15 cellular contexts compared by ENCODE assay signal in the genomic region with DNA sequence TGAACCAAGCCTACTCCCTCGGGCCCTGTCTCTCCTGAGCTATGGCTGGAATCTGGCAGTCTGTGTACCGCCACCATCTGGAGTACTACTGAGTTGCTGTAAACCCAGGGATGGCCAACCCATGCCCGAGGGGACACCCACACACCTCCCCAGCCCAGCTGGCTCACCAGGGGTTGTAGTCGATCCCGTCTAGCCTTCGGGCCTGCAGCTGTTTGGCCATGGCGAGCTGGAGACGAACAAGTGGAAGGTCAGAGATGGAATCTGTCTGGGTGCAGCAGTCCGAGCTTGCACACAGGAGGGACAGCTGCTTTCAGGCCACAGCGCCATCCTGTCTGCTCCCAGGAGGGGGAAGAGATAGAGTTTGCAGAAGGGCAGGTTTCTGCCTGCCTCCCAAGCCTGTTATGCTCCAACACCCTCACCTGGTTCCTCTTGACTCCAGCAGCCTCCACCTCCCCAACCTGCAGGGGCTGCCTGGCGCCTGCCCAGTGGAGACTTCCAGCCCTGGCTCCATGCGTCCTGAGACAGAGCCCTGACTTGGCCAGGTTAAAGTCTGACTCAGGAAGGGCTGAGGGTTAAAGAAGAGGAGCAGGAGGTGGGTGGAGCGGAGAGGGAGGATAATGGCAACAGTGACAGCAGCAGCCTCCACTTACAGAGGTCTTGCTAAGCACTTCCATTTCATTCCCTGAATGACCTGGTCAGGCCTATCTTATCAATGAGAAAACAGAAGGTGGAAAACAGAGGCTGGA. TPM values are rescaled to one million over a fixed set of nuclear protein-coding genes. Genes with fewer than 3 reads are reported as not detected.
DNase-seq lines count a peak whose midpoint lies in the region; ATAC-seq, FAIRE-seq and TF ChIP-seq lines count a peak whose summit lies in the region.
"Had no signal": no experiment of that assay in that cellular context is flagged by ENCODE, and none has a peak within 500 bp of the region (broad histone marks: within the 10 kb centered on the region; RNA-seq: fewer than 3 reads in every experiment).

No MANE protein-coding gene starts in this region.

- peaks cover 19% of the 10 kb centered on the region for H3K79me2 ChIP-seq in HepG2 (ENCODE audit: insufficient read depth, low read length)
- H3K79me2 ChIP-seq in Karpas-422 (ENCODE audit: low read length) = peaks cover 19% of the 10 kb centered on the region

- H3K9me3 ChIP-seq in BE2C (no peaks in the 10 kb centered on the region; the same call in 1 of the 2 replicates), HepG2 (ENCODE audit: low read length) (no peaks in the 10 kb centered on the region), Karpas-422 (ENCODE audit: low read length) (no peaks in the 10 kb centered on the region; the same call in 1 of the 2 replicates), small intestine (ENCODE audit: control insufficient read depth, low read depth) (no peaks in the 10 kb centered on the region)

- FAIRE-seq in HepG2 (lab: Jason Lieb, UNC) = peak; percentile 69
- no peak for FAIRE-seq in small intestine (lab: Jason Lieb, UNC)
- FAIRE-seq: endometrium had no signal

- CTCF ChIA-PET in WTC11 (lab: Charles Lee) (interaction anchor here (0.6 to 1.8 kb wide), 13 partner anchors 15 to 121 kb away, joined by 3 to 9 read pairs (median 3); partner anchors contain the start of genes ENDOG, SPOUT1 and ZDHHC12), HepG2 (lab: Yijun Ruan, JAX; ENCODE audit: low intra/inter-chr PET ratio, low total read pairs) (no interaction called here)
- CTCF ChIA-PET in activated naive CD4-positive, alpha-beta T cell treated with anti-CD3 and anti-CD28 coated beads for 36 hours (lab: Charles Lee) = interaction anchor here (0.7 to 1.8 kb wide), 2 partner anchors 26 to 83 kb away, joined by 3 to 11 read pairs; no protein-coding TSS in a partner anchor

- no peaks in the 10 kb centered on the region for H3K27me3 ChIP-seq in BE2C
- H3K27me3 ChIP-seq in HepG2 (ENCODE audit: control insufficient read depth in 1 of 2, insufficient read depth in 2 of 2, low read length in 2 of 2) = no peaks in the 10 kb centered on the region
- no peaks in the 10 kb centered on the region for H3K27me3 ChIP-seq in Karpas-422 (ENCODE audit: low read length)
- no peaks in the 10 kb centered on the region for H3K27me3 ChIP-seq in small intestine (ENCODE audit: control insufficient read depth in 2 of 2, insufficient read depth in 2 of 2, low read length in 2 of 2)

- WGBS in HepG2 (ENCODE audit: low lambda C conversion rate) = 58% methylated on average over 11 of the region's 13 CpGs
- WGBS in small intestine, 3 donors = 76 to 83% (median 80%) methylated on average over 12 to 13 of the region's 13 CpGs

- no TSS peak for BruUV-seq in HepG2 (replicated peaks; lab: Mats Ljungman, UMichigan)

- TF ChIP-seq EP300 in HepG2 (IDR thresholded peaks at IDR 0.05; ENCODE audit: low read depth in 2 of 2, low read length in 2 of 2) (no peak), HepG2 (CRISPR knock-in tag; IDR thresholded peaks at IDR 0.05; ENCODE audit: borderline replicate concordance) (no peak)

- peaks cover 14% of the 10 kb centered on the region for H3K9me3 Mint-ChIP-seq in WTC11
- peaks cover 3% of the 10 kb centered on the region for H3K9me3 Mint-ChIP-seq in activated naive CD4-positive, alpha-beta T cell treated with anti-CD3 and anti-CD28 coated beads for 36 hours

- no peak overlapping the region for H3K4me3 ChIP-seq in BE2C (ENCODE audit: low read depth, low read length)
- H3K4me3 ChIP-seq in HepG2 (replicated peaks in 1 of 3; ENCODE audit: insufficient read depth in 1 of 3, low read depth in 2 of 3, low read length in 3 of 3) = no peak overlapping the region; a peak in 1 of 6 replicates
- H3K4me3 ChIP-seq in Karpas-422 (ENCODE audit: low read length) = no peak overlapping the region
- no peak overlapping the region for H3K4me3 ChIP-seq in small intestine (ENCODE audit: low read depth in 1 of 2, low read length in 2 of 2)
- H3K4me3 ChIP-seq: GM23248, left ventricle myocardium inferior had no signal

- peaks cover 25% of the 10 kb centered on the region for H3K36me3 Mint-ChIP-seq in WTC11
- H3K36me3 Mint-ChIP-seq in activated naive CD4-positive, alpha-beta T cell treated with anti-CD3 and anti-CD28 coated beads for 36 hours (ENCODE audit: low read depth) = peaks cover 4% of the 10 kb centered on the region

- peaks cover 16% of the 10 kb centered on the region for H3K4me1 ChIP-seq in BE2C
- peaks cover 66% of the 10 kb centered on the region for H3K4me1 ChIP-seq in HepG2 (ENCODE audit: insufficient read depth, low read length)
- no peaks in the 10 kb centered on the region for H3K4me1 ChIP-seq in Karpas-422 (ENCODE audit: low read length)
- H3K4me1 ChIP-seq in small intestine (ENCODE audit: control insufficient read depth in 2 of 2, insufficient read depth in 1 of 2, low read depth in 1 of 2, low read length in 1 of 2) = no peaks in the 10 kb centered on the region
- H3K4me1 ChIP-seq: left ventricle myocardium inferior had no signal

- TF ChIP-seq CTCF in BE2C (IDR thresholded peaks at IDR 0.05; ENCODE audit: low read depth, low read length) (peak; percentile 59), WTC11 (IDR thresholded peaks at IDR 0.05) (no peak), HepG2 (CRISPR knock-in tag; IDR thresholded peaks at IDR 0.05) (peak; percentile 43)

- peak; percentile 92 for ATAC-seq in WTC11
- ATAC-seq in HepG2 = peak; percentile 87
- ATAC-seq in GM21367 (IDR thresholded peaks at IDR 0.05; ENCODE audit: unreplicated experiment) = no peak

- H3K27ac ChIP-seq in HepG2 (ENCODE audit: extremely low read length, insufficient read depth, low read length) = peak overlapping the region; percentile 55
- no peak overlapping the region for H3K27ac ChIP-seq in Karpas-422 (ENCODE audit: low read length)
- H3K27ac ChIP-seq in small intestine (ENCODE audit: low read depth in 1 of 2, low read length in 1 of 2) = no peak overlapping the region
- H3K27ac ChIP-seq: C4-2B, GM23248, left ventricle myocardium inferior had no signal

- peak overlapping the region; percentile 87 for H3K27ac Mint-ChIP-seq in WTC11
- no peak overlapping the region for H3K27ac Mint-ChIP-seq in activated naive CD4-positive, alpha-beta T cell treated with anti-CD3 and anti-CD28 coated beads for 36 hours
- H3K27ac Mint-ChIP-seq: stimulated activated naive CD8-positive, alpha-beta T cell treated with anti-CD3 and anti-CD28 coated beads, Interleukin-15, Interleukin-2, amounts not matched to agents 100 ng/mL and 50 ng/mL, for 24 hours had no signal

- 0 out of 2 replicates have a peak, but pooled peaks have one; percentile 17 for TF ChIP-seq RAD21 in HepG2 (CRISPR knock-in tag; IDR thresholded peaks at IDR 0.05)

- H3K4me1 Mint-ChIP-seq in WTC11 = no peaks in the 10 kb centered on the region
- H3K4me1 Mint-ChIP-seq in activated naive CD4-positive, alpha-beta T cell treated with anti-CD3 and anti-CD28 coated beads for 36 hours (ENCODE audit: low read depth) = no peaks in the 10 kb centered on the region

- peaks cover 28% of the 10 kb centered on the region for H3K36me3 ChIP-seq in BE2C
- peaks cover 0 to 13% of the 10 kb centered on the region in 2 experiments for H3K36me3 ChIP-seq in HepG2 (replicated peaks in 1 of 2; ENCODE audit: control insufficient read depth in 1 of 2, insufficient read depth in 2 of 2, low read length in 2 of 2)
- no peaks in the 10 kb centered on the region for H3K36me3 ChIP-seq in Karpas-422 (ENCODE audit: insufficient read depth, low read length)
- no peaks in the 10 kb centered on the region for H3K36me3 ChIP-seq in small intestine (ENCODE audit: control insufficient read depth in 2 of 2, insufficient read depth in 2 of 2, low read length in 2 of 2)

- H3K9me2 ChIP-seq in Karpas-422 (replicated peaks; ENCODE audit: insufficient read depth, low read length) = no peaks in the 10 kb centered on the region

- POLR2A ChIA-PET in WTC11 (lab: Charles Lee) (interaction anchor here (1.3 kb wide), 1 partner anchor 16 kb away, joined by 6 read pairs; the partner anchor contains the start of gene SPOUT1), HepG2 (lab: Yijun Ruan, JAX) (interaction anchor here (0.7 to 2.5 kb wide), 4 partner anchors 16 to 30 kb away, joined by 3 to 12 read pairs (median 9); partner anchors contain the start of genes ENDOG and SPOUT1)

- TF ChIP-seq POLR2A in HepG2 (IDR thresholded peaks at IDR 0.05; ENCODE audit: insufficient read depth in 1 of 2, low read depth in 2 of 2, low read length in 2 of 2) = no peak

- H2AFZ ChIP-seq in HepG2 (ENCODE audit: low read length) = no peak overlapping the region
- H2AFZ ChIP-seq in Karpas-422 (ENCODE audit: low read length) = no peak overlapping the region
- H2AFZ ChIP-seq: GM23248 had no signal

- peak; percentile 91 for DNase-seq in BE2C
- DNase-seq in NCI-H1105 treated with DMSO at 0.1 percent for 48 hours (lab: John Stamatoyannopoulos, UW) = peak; percentile 91
- DNase-seq in WTC11 (ENCODE audit: low spot score) = peak; percentile 45
- peak; percentile 50 for DNase-seq in HepG2 (ENCODE audit: low spot score)
- no peak for DNase-seq in Karpas-422
- no peak for DNase-seq in small intestine
- DNase-seq in activated naive CD4-positive, alpha-beta T cell treated with anti-CD3 and anti-CD28 coated beads for 36 hours = no peak
- DNase-seq: activated naive CD4-positive, alpha-beta T cell treated with Interleukin-2 at 50 U/mL for 16 hours; GM23248; left ventricle myocardium inferior; NCI-H226 had no signal

- H3K4me3 Mint-ChIP-seq in WTC11 = no peak overlapping the region
- H3K4me3 Mint-ChIP-seq in activated naive CD4-positive, alpha-beta T cell treated with anti-CD3 and anti-CD28 coated beads for 36 hours = no peak overlapping the region
- H3K4me3 Mint-ChIP-seq: stimulated activated naive CD8-positive, alpha-beta T cell treated with anti-CD3 and anti-CD28 coated beads, Interleukin-15, Interleukin-2, amounts not matched to agents 100 ng/mL and 50 ng/mL, for 24 hours had no signal

- intact Hi-C loops in HepG2 (cut with micrococcal nuclease; ENCODE audit: unreplicated experiment) = no loop called here
- intact Hi-C loops in activated naive CD4-positive, alpha-beta T cell treated with anti-CD3 and anti-CD28 coated beads for 36 hours (cut with micrococcal nuclease) = no loop called here

- H3K9ac ChIP-seq in HepG2 (ENCODE audit: insufficient read depth, low read depth, low read length) (0 out of 2 replicates have a peak overlapping the region, but pooled peaks have one; percentile 6), Karpas-422 (ENCODE audit: low read length) (no peak overlapping the region)
- H3K9ac ChIP-seq: GM23248 had no signal

- H4K20me1 ChIP-seq in HepG2 (ENCODE audit: insufficient read depth, low read length) (peaks cover 10% of the 10 kb centered on the region; the same call in 1 of the 2 replicates), Karpas-422 (ENCODE audit: insufficient read depth, low read depth, low read length) (no peaks in the 10 kb centered on the region)

- in situ Hi-C loops in HepG2 (cut with HindIII; ENCODE audit: extremely low pct_ligation_motif_present, low pct_unique_long_range_greater_than_20kb) = no loop called here

- H3K4me2 ChIP-seq in HepG2 (ENCODE audit: low read depth, low read length) = peak overlapping the region; percentile 40
- no peak overlapping the region for H3K4me2 ChIP-seq in Karpas-422 (ENCODE audit: low read depth, low read length, poor library complexity, severe bottlenecking)

- H3K27me3 Mint-ChIP-seq in WTC11 (ENCODE audit: low read depth) = no peaks in the 10 kb centered on the region
- no peaks in the 10 kb centered on the region for H3K27me3 Mint-ChIP-seq in activated naive CD4-positive, alpha-beta T cell treated with anti-CD3 and anti-CD28 coated beads for 36 hours (ENCODE audit: low read depth)
- H3K27me3 Mint-ChIP-seq: stimulated activated naive CD8-positive, alpha-beta T cell treated with anti-CD3 and anti-CD28 coated beads, Interleukin-15, Interleukin-2, amounts not matched to agents 100 ng/mL and 50 ng/mL, for 24 hours had no signal

RNA-seq across cellular contexts. Expression of gene SPOUT1, which starts 15.8 kb away (rescaled TPM):
- 108 TPM for polyA plus RNA-seq in BE2C (2012; ENCODE audit: insufficient read depth, insufficient read length, low read depth)
- total RNA-seq in WTC11 (2021) (76.8 to 79.3 TPM (median 77.5 TPM) in 3 replicates), HepG2 (2016; rRNA removed; fragmentation: Illumina TruSeq; extraction: Trizol) (39.0 and 39.7 TPM in 2 replicates)
- 23.3 and 28.0 TPM in 2 replicates for total RNA-seq in HepG2 (2016; cell fraction: cytosol; rRNA removed; fragmentation: Illumina TruSeq; extraction: Trizol; ENCODE audit: low read depth)
- total RNA-seq in HepG2 (2016; cell fraction: insoluble cytoplasmic fraction; rRNA removed; fragmentation: Illumina TruSeq; extraction: Trizol) = 32.9 and 42.5 TPM in 2 replicates
- total RNA-seq in HepG2 (2016; cell fraction: membrane; rRNA removed; fragmentation: Illumina TruSeq; extraction: Trizol) = 13.5 and 14.0 TPM in 2 replicates
- total RNA-seq in HepG2 (2016; cell fraction: nucleus; rRNA removed; fragmentation: Illumina TruSeq; extraction: Trizol) = 19.1 and 26.6 TPM in 2 replicates
- polyA plus RNA-seq in HepG2 (2011; rRNA removed) (45.8 and 56.5 TPM in 2 replicates), small intestine (10 to 100 TPM; 21.0 to 25.1 (median 22.8) TPM)
- 13.7 and 19.1 TPM in 2 replicates for polyA plus RNA-seq in HepG2 (2011; cell fraction: cytosol; rRNA removed)
- polyA plus RNA-seq in HepG2 (2011; cell fraction: nucleus; rRNA removed) = 341 and 371 TPM in 2 replicates
- polyA plus RNA-seq in HepG2 (2012) = 21.0 and 38.5 TPM in 2 replicates
- polyA plus RNA-seq in HepG2 (2016; cell fraction: cytosol; fragmentation: Illumina TruSeq; extraction: Trizol; ENCODE audit: low read depth) = 6.7 and 8.9 TPM in 2 replicates
- polyA plus RNA-seq in HepG2 (2016; cell fraction: insoluble cytoplasmic fraction; fragmentation: Illumina TruSeq; extraction: Trizol; ENCODE audit: low read depth) = 46.4 and 46.6 TPM in 2 replicates
- 11.8 and 11.9 TPM in 2 replicates for polyA plus RNA-seq in HepG2 (2016; cell fraction: membrane; fragmentation: Illumina TruSeq; extraction: Trizol; ENCODE audit: low read depth)
- 77.1 and 80.1 TPM in 2 replicates for polyA plus RNA-seq in HepG2 (2016; cell fraction: nucleus; fragmentation: Illumina TruSeq; extraction: Trizol; ENCODE audit: insufficient read depth, low read depth)
- 84.6 and 145 TPM in 2 replicates for polyA minus RNA-seq in HepG2 (2011; rRNA and poly(A)+ RNA removed; ENCODE audit: low replicate concordance)
- 7.4 and 11.6 TPM in 2 replicates for polyA minus RNA-seq in HepG2 (2011; cell fraction: cytosol; rRNA and poly(A)+ RNA removed)
- 24.6 and 26.2 TPM in 2 replicates for polyA minus RNA-seq in HepG2 (2011; cell fraction: nucleus; rRNA and poly(A)+ RNA removed)
- total RNA-seq in Karpas-422 (2014; rRNA removed; shearing (Covaris generic); ENCODE audit: low replicate concordance) = 28.6 and 42.5 TPM in 2 replicates
- total RNA-seq in activated naive CD4-positive, alpha-beta T cell treated with anti-CD3 and anti-CD28 coated beads for 36 hours = 10 to 100 TPM; 72.9 to 82.3 TPM

RNA-seq across cellular contexts. Expression of gene ENDOG, which starts 27.1 kb away (rescaled TPM):
- 7.9 TPM for polyA plus RNA-seq in BE2C (2012; ENCODE audit: insufficient read depth, insufficient read length, low read depth)
- total RNA-seq in WTC11 (2021) (25.8 to 28.7 TPM (median 25.8 TPM) in 3 replicates), HepG2 (2016; rRNA removed; fragmentation: Illumina TruSeq; extraction: Trizol) (26.3 and 28.7 TPM in 2 replicates)
- total RNA-seq in HepG2 (2016; cell fraction: cytosol; rRNA removed; fragmentation: Illumina TruSeq; extraction: Trizol; ENCODE audit: low read depth) = 6.7 and 7.2 TPM in 2 replicates
- 27.5 and 28.8 TPM in 2 replicates for total RNA-seq in HepG2 (2016; cell fraction: insoluble cytoplasmic fraction; rRNA removed; fragmentation: Illumina TruSeq; extraction: Trizol)
- total RNA-seq in HepG2 (2016; cell fraction: membrane; rRNA removed; fragmentation: Illumina TruSeq; extraction: Trizol) = 10.8 and 11.3 TPM in 2 replicates
- total RNA-seq in HepG2 (2016; cell fraction: nucleus; rRNA removed; fragmentation: Illumina TruSeq; extraction: Trizol) = 7.2 and 8.7 TPM in 2 replicates
- polyA plus RNA-seq in HepG2 (2011; rRNA removed) (28.8 and 31.5 TPM in 2 replicates), small intestine (10 to 100 TPM; 34.8 to 79.6 (median 79.4) TPM)
- polyA plus RNA-seq in HepG2 (2011; cell fraction: cytosol; rRNA removed) = 27.0 and 54.5 TPM in 2 replicates
- polyA plus RNA-seq in HepG2 (2011; cell fraction: nucleus; rRNA removed) = 24.4 and 27.0 TPM in 2 replicates
- 8.6 and 10.1 TPM in 2 replicates for polyA plus RNA-seq in HepG2 (2012)
- polyA plus RNA-seq in HepG2 (2016; cell fraction: cytosol; fragmentation: Illumina TruSeq; extraction: Trizol; ENCODE audit: low read depth) = 6.3 and 7.3 TPM in 2 replicates
- 25.1 and 28.1 TPM in 2 replicates for polyA plus RNA-seq in HepG2 (2016; cell fraction: insoluble cytoplasmic fraction; fragmentation: Illumina TruSeq; extraction: Trizol; ENCODE audit: low read depth)
- polyA plus RNA-seq in HepG2 (2016; cell fraction: membrane; fragmentation: Illumina TruSeq; extraction: Trizol; ENCODE audit: low read depth) = 8.7 and 9.3 TPM in 2 replicates
- polyA plus RNA-seq in HepG2 (2016; cell fraction: nucleus; fragmentation: Illumina TruSeq; extraction: Trizol; ENCODE audit: insufficient read depth, low read depth) = 15.7 and 17.2 TPM in 2 replicates
- 33.6 and 37.4 TPM in 2 replicates for polyA minus RNA-seq in HepG2 (2011; rRNA and poly(A)+ RNA removed; ENCODE audit: low replicate concordance)
- polyA minus RNA-seq in HepG2 (2011; cell fraction: cytosol; rRNA and poly(A)+ RNA removed) = 12.2 and 15.3 TPM in 2 replicates
- polyA minus RNA-seq in HepG2 (2011; cell fraction: nucleus; rRNA and poly(A)+ RNA removed) = 4.6 and 5.7 TPM in 2 replicates
- 17.6 and 60.4 TPM in 2 replicates for total RNA-seq in Karpas-422 (2014; rRNA removed; shearing (Covaris generic); ENCODE audit: low replicate concordance)
- total RNA-seq in activated naive CD4-positive, alpha-beta T cell treated with anti-CD3 and anti-CD28 coated beads for 36 hours = 10 to 100 TPM in 1 of 2 experiments, 1 to 10 TPM in 1; 9.9 to 10.3 TPM

RNA-seq across cellular contexts. Expression of gene KYAT1, which starts 36.4 kb away (rescaled TPM):
- 9.9 TPM for polyA plus RNA-seq in BE2C (2012; ENCODE audit: insufficient read depth, insufficient read length, low read depth)
- total RNA-seq in WTC11 (2021) = 31.4 to 34.1 TPM (median 33.0 TPM) in 3 replicates
- total RNA-seq in HepG2 (2016; rRNA removed; fragmentation: Illumina TruSeq; extraction: Trizol) = 5.6 and 9.2 TPM in 2 replicates
- total RNA-seq in HepG2 (2016; cell fraction: cytosol; rRNA removed; fragmentation: Illumina TruSeq; extraction: Trizol; ENCODE audit: low read depth) = 2.0 and 2.8 TPM in 2 replicates
- total RNA-seq in HepG2 (2016; cell fraction: insoluble cytoplasmic fraction; rRNA removed; fragmentation: Illumina TruSeq; extraction: Trizol) = 6.1 and 10.3 TPM in 2 replicates
- 3.5 and 4.0 TPM in 2 replicates for total RNA-seq in HepG2 (2016; cell fraction: membrane; rRNA removed; fragmentation: Illumina TruSeq; extraction: Trizol)
- 13.5 and 14.4 TPM in 2 replicates for total RNA-seq in HepG2 (2016; cell fraction: nucleus; rRNA removed; fragmentation: Illumina TruSeq; extraction: Trizol)
- polyA plus RNA-seq in HepG2 (2011; rRNA removed) = 46.5 and 58.4 TPM in 2 replicates
- 22.3 and 28.7 TPM in 2 replicates for polyA plus RNA-seq in HepG2 (2011; cell fraction: cytosol; rRNA removed)
- polyA plus RNA-seq in HepG2 (2011; cell fraction: nucleus; rRNA removed) = 274 and 317 TPM in 2 replicates
- 22.3 and 32.9 TPM in 2 replicates for polyA plus RNA-seq in HepG2 (2012)
- 1.4 and 1.9 TPM in 2 replicates for polyA plus RNA-seq in HepG2 (2016; cell fraction: cytosol; fragmentation: Illumina TruSeq; extraction: Trizol; ENCODE audit: low read depth)
- polyA plus RNA-seq in HepG2 (2016; cell fraction: insoluble cytoplasmic fraction; fragmentation: Illumina TruSeq; extraction: Trizol; ENCODE audit: low read depth) = 4.9 and 6.1 TPM in 2 replicates
- 1.7 and 2.4 TPM in 2 replicates for polyA plus RNA-seq in HepG2 (2016; cell fraction: membrane; fragmentation: Illumina TruSeq; extraction: Trizol; ENCODE audit: low read depth)
- 34.5 and 36.6 TPM in 2 replicates for polyA plus RNA-seq in HepG2 (2016; cell fraction: nucleus; fragmentation: Illumina TruSeq; extraction: Trizol; ENCODE audit: insufficient read depth, low read depth)
- 38.2 and 47.2 TPM in 2 replicates for polyA minus RNA-seq in HepG2 (2011; rRNA and poly(A)+ RNA removed; ENCODE audit: low replicate concordance)
- polyA minus RNA-seq in HepG2 (2011; cell fraction: cytosol; rRNA and poly(A)+ RNA removed) = 9.3 and 15.4 TPM in 2 replicates
- polyA minus RNA-seq in HepG2 (2011; cell fraction: nucleus; rRNA and poly(A)+ RNA removed) = 48.0 and 50.7 TPM in 2 replicates
- total RNA-seq in Karpas-422 (2014; rRNA removed; shearing (Covaris generic); ENCODE audit: low replicate concordance) = 26.8 and 31.3 TPM in 2 replicates
- polyA plus RNA-seq in small intestine = 1 to 10 TPM; 4.1 to 5.6 (median 4.9) TPM
- total RNA-seq in activated naive CD4-positive, alpha-beta T cell treated with anti-CD3 and anti-CD28 coated beads for 36 hours = 10 to 100 TPM; 29.6 to 33.6 TPM

RNA-seq across cellular contexts. Expression of gene LRRC8A, which starts 36.6 kb away (rescaled TPM):
- 66.4 TPM for polyA plus RNA-seq in BE2C (2012; ENCODE audit: insufficient read depth, insufficient read length, low read depth)
- 63.8 to 83.5 TPM (median 64.5 TPM) in 3 replicates for total RNA-seq in WTC11 (2021)
- 10.0 and 16.1 TPM in 2 replicates for total RNA-seq in HepG2 (2016; rRNA removed; fragmentation: Illumina TruSeq; extraction: Trizol)
- total RNA-seq in HepG2 (2016; cell fraction: cytosol; rRNA removed; fragmentation: Illumina TruSeq; extraction: Trizol; ENCODE audit: low read depth) = 3.1 and 3.7 TPM in 2 replicates
- total RNA-seq in HepG2 (2016; cell fraction: insoluble cytoplasmic fraction; rRNA removed; fragmentation: Illumina TruSeq; extraction: Trizol) = 8.4 and 15.9 TPM in 2 replicates
- total RNA-seq in HepG2 (2016; cell fraction: membrane; rRNA removed; fragmentation: Illumina TruSeq; extraction: Trizol) = 12.4 and 13.1 TPM in 2 replicates
- total RNA-seq in HepG2 (2016; cell fraction: nucleus; rRNA removed; fragmentation: Illumina TruSeq; extraction: Trizol) = 13.9 and 14.0 TPM in 2 replicates
- 40.6 and 44.8 TPM in 2 replicates for polyA plus RNA-seq in HepG2 (2011; rRNA removed)
- 38.4 and 46.2 TPM in 2 replicates for polyA plus RNA-seq in HepG2 (2011; cell fraction: cytosol; rRNA removed)
- polyA plus RNA-seq in HepG2 (2011; cell fraction: nucleus; rRNA removed) = 29.0 and 30.1 TPM in 2 replicates
- polyA plus RNA-seq in HepG2 (2012) = 15.7 and 19.9 TPM in 2 replicates
- 2.4 and 2.7 TPM in 2 replicates for polyA plus RNA-seq in HepG2 (2016; cell fraction: cytosol; fragmentation: Illumina TruSeq; extraction: Trizol; ENCODE audit: low read depth)
- 9.1 and 10.7 TPM in 2 replicates for polyA plus RNA-seq in HepG2 (2016; cell fraction: insoluble cytoplasmic fraction; fragmentation: Illumina TruSeq; extraction: Trizol; ENCODE audit: low read depth)
- polyA plus RNA-seq in HepG2 (2016; cell fraction: membrane; fragmentation: Illumina TruSeq; extraction: Trizol; ENCODE audit: low read depth) = 9.0 and 9.9 TPM in 2 replicates
- 19.9 and 20.5 TPM in 2 replicates for polyA plus RNA-seq in HepG2 (2016; cell fraction: nucleus; fragmentation: Illumina TruSeq; extraction: Trizol; ENCODE audit: insufficient read depth, low read depth)
- polyA minus RNA-seq in HepG2 (2011; rRNA and poly(A)+ RNA removed; ENCODE audit: low replicate concordance) = 77.3 and 88.9 TPM in 2 replicates
- 24.8 and 26.8 TPM in 2 replicates for polyA minus RNA-seq in HepG2 (2011; cell fraction: cytosol; rRNA and poly(A)+ RNA removed)
- polyA minus RNA-seq in HepG2 (2011; cell fraction: nucleus; rRNA and poly(A)+ RNA removed) = 14.4 TPM in 2 replicates
- total RNA-seq in Karpas-422 (2014; rRNA removed; shearing (Covaris generic); ENCODE audit: low replicate concordance) = 6.3 and 7.8 TPM in 2 replicates
- polyA plus RNA-seq in small intestine = 10 to 100 TPM in 1 of 3 donors, 1 to 10 TPM in 2; 4.1 to 28.4 (median 5.6) TPM
- 10 to 100 TPM; 13.1 to 13.2 TPM for total RNA-seq in activated naive CD4-positive, alpha-beta T cell treated with anti-CD3 and anti-CD28 coated beads for 36 hours

RNA-seq across cellular contexts. Expression of gene TBC1D13, which starts 58.3 kb away (rescaled TPM):
- polyA plus RNA-seq in BE2C (2012; ENCODE audit: insufficient read depth, insufficient read length, low read depth) = 34.1 TPM
- total RNA-seq in WTC11 (2021) (20.8 to 23.2 TPM (median 21.6 TPM) in 3 replicates), HepG2 (2016; rRNA removed; fragmentation: Illumina TruSeq; extraction: Trizol) (17.9 and 18.4 TPM in 2 replicates)
- 4.5 and 4.6 TPM in 2 replicates for total RNA-seq in HepG2 (2016; cell fraction: cytosol; rRNA removed; fragmentation: Illumina TruSeq; extraction: Trizol; ENCODE audit: low read depth)
- 14.1 and 19.9 TPM in 2 replicates for total RNA-seq in HepG2 (2016; cell fraction: insoluble cytoplasmic fraction; rRNA removed; fragmentation: Illumina TruSeq; extraction: Trizol)
- total RNA-seq in HepG2 (2016; cell fraction: membrane; rRNA removed; fragmentation: Illumina TruSeq; extraction: Trizol) = 16.9 and 17.6 TPM in 2 replicates
- 10.2 and 11.5 TPM in 2 replicates for total RNA-seq in HepG2 (2016; cell fraction: nucleus; rRNA removed; fragmentation: Illumina TruSeq; extraction: Trizol)
- polyA plus RNA-seq in HepG2 (2011; rRNA removed) (18.6 and 19.7 TPM in 2 replicates), small intestine (10 to 100 TPM; 16.2 to 30.2 (median 17.8) TPM)
- polyA plus RNA-seq in HepG2 (2011; cell fraction: cytosol; rRNA removed) = 10.4 and 11.9 TPM in 2 replicates
- polyA plus RNA-seq in HepG2 (2011; cell fraction: nucleus; rRNA removed) = 17.0 and 19.7 TPM in 2 replicates
- 12.5 and 15.0 TPM in 2 replicates for polyA plus RNA-seq in HepG2 (2012)
- 4.3 and 4.4 TPM in 2 replicates for polyA plus RNA-seq in HepG2 (2016; cell fraction: cytosol; fragmentation: Illumina TruSeq; extraction: Trizol; ENCODE audit: low read depth)
- 18.1 and 21.0 TPM in 2 replicates for polyA plus RNA-seq in HepG2 (2016; cell fraction: insoluble cytoplasmic fraction; fragmentation: Illumina TruSeq; extraction: Trizol; ENCODE audit: low read depth)
- 14.5 and 15.5 TPM in 2 replicates for polyA plus RNA-seq in HepG2 (2016; cell fraction: membrane; fragmentation: Illumina TruSeq; extraction: Trizol; ENCODE audit: low read depth)
- 20.4 and 21.2 TPM in 2 replicates for polyA plus RNA-seq in HepG2 (2016; cell fraction: nucleus; fragmentation: Illumina TruSeq; extraction: Trizol; ENCODE audit: insufficient read depth, low read depth)
- polyA minus RNA-seq in HepG2 (2011; rRNA and poly(A)+ RNA removed; ENCODE audit: low replicate concordance) = 24.8 and 50.6 TPM in 2 replicates
- polyA minus RNA-seq in HepG2 (2011; cell fraction: cytosol; rRNA and poly(A)+ RNA removed) = 4.6 and 8.1 TPM in 2 replicates
- 7.9 and 9.4 TPM in 2 replicates for polyA minus RNA-seq in HepG2 (2011; cell fraction: nucleus; rRNA and poly(A)+ RNA removed)
- 6.7 and 9.5 TPM in 2 replicates for total RNA-seq in Karpas-422 (2014; rRNA removed; shearing (Covaris generic); ENCODE audit: low replicate concordance)
- 1 to 10 TPM; 8.3 to 9.0 TPM for total RNA-seq in activated naive CD4-positive, alpha-beta T cell treated with anti-CD3 and anti-CD28 coated beads for 36 hours

Comparison
In these comparisons a context has a peak if more than half of its experiments do, and no peak if none do; other contexts are left out.
1. DNase-seq: peak in BE2C (single experiment), NCI-H1105 treated with DMSO at 0.1 percent for 48 hours (single experiment), WTC11 (single experiment) and HepG2 (single experiment); none in Karpas-422 (single experiment), small intestine (single experiment) and activated naive CD4-positive, alpha-beta T cell treated with anti-CD3 and anti-CD28 coated beads for 36 hours (single experiment).